ENCODE assay signal across 1 cellular context in the genomic region with DNA sequence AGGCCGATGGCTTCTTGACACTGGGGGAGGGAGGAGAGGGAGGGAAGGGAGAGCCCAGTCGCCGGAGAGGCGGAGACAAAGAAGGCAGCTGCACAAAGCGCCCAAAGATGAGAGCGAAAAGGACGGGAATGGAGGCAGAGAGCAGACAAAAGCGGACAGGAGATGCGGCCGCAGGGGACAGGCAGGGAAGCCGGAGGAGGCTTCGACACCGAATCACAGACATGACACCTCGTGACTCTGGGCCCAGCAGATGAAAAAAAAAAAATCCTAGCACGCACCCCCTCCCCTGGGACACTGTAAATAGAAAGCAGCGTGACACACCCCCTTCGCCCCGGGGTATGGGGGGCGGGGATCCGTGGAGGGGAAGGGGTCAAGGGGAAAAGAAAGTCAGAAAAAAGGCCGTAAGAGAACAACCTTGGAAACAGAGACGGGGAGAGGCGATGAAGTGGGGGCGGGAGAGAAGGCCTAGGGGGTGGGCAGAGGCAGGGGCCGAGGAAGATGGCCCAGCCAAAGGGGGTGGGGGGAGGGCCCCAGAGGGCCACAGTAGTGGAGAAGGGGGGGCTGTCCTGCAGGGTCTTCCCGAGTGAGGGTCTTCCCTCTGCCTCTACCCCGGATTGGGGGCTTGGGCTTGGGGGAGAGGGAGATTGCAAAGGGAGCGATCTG.
TF ChIP-seq lines count a peak whose summit lies in the region.

No MANE protein-coding gene starts in this region.

TF ChIP-seq in GM23338, 12 proteins besides CTCF, POLR2A, EP300 and RAD21:
- TF ChIP-seq, protein P1, sequence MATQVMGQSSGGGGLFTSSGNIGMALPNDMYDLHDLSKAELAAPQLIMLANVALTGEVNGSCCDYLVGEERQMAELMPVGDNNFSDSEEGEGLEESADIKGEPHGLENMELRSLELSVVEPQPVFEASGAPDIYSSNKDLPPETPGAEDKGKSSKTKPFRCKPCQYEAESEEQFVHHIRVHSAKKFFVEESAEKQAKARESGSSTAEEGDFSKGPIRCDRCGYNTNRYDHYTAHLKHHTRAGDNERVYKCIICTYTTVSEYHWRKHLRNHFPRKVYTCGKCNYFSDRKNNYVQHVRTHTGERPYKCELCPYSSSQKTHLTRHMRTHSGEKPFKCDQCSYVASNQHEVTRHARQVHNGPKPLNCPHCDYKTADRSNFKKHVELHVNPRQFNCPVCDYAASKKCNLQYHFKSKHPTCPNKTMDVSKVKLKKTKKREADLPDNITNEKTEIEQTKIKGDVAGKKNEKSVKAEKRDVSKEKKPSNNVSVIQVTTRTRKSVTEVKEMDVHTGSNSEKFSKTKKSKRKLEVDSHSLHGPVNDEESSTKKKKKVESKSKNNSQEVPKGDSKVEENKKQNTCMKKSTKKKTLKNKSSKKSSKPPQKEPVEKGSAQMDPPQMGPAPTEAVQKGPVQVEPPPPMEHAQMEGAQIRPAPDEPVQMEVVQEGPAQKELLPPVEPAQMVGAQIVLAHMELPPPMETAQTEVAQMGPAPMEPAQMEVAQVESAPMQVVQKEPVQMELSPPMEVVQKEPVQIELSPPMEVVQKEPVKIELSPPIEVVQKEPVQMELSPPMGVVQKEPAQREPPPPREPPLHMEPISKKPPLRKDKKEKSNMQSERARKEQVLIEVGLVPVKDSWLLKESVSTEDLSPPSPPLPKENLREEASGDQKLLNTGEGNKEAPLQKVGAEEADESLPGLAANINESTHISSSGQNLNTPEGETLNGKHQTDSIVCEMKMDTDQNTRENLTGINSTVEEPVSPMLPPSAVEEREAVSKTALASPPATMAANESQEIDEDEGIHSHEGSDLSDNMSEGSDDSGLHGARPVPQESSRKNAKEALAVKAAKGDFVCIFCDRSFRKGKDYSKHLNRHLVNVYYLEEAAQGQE (IDR thresholded peaks at IDR 0.05; ENCODE audit: unreplicated experiment): no peak
- TF ChIP-seq EZH2phosphoT487 (IDR thresholded peaks at IDR 0.05; ENCODE audit: unreplicated experiment): no peak
- TF ChIP-seq, protein P2, sequence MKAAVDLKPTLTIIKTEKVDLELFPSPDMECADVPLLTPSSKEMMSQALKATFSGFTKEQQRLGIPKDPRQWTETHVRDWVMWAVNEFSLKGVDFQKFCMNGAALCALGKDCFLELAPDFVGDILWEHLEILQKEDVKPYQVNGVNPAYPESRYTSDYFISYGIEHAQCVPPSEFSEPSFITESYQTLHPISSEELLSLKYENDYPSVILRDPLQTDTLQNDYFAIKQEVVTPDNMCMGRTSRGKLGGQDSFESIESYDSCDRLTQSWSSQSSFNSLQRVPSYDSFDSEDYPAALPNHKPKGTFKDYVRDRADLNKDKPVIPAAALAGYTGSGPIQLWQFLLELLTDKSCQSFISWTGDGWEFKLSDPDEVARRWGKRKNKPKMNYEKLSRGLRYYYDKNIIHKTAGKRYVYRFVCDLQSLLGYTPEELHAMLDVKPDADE (IDR thresholded peaks at IDR 0.05): no peak
- TF ChIP-seq JUNB (IDR thresholded peaks at IDR 0.05; ENCODE audit: unreplicated experiment): no peak
- TF ChIP-seq POLR2AphosphoS5 (IDR thresholded peaks at IDR 0.05; ENCODE audit: low read depth): no peak
- TF ChIP-seq ZNF331 (CRISPR knock-in tag; IDR thresholded peaks at IDR 0.05; ENCODE audit: low read depth): no peak
- TF ChIP-seq, protein P3, sequence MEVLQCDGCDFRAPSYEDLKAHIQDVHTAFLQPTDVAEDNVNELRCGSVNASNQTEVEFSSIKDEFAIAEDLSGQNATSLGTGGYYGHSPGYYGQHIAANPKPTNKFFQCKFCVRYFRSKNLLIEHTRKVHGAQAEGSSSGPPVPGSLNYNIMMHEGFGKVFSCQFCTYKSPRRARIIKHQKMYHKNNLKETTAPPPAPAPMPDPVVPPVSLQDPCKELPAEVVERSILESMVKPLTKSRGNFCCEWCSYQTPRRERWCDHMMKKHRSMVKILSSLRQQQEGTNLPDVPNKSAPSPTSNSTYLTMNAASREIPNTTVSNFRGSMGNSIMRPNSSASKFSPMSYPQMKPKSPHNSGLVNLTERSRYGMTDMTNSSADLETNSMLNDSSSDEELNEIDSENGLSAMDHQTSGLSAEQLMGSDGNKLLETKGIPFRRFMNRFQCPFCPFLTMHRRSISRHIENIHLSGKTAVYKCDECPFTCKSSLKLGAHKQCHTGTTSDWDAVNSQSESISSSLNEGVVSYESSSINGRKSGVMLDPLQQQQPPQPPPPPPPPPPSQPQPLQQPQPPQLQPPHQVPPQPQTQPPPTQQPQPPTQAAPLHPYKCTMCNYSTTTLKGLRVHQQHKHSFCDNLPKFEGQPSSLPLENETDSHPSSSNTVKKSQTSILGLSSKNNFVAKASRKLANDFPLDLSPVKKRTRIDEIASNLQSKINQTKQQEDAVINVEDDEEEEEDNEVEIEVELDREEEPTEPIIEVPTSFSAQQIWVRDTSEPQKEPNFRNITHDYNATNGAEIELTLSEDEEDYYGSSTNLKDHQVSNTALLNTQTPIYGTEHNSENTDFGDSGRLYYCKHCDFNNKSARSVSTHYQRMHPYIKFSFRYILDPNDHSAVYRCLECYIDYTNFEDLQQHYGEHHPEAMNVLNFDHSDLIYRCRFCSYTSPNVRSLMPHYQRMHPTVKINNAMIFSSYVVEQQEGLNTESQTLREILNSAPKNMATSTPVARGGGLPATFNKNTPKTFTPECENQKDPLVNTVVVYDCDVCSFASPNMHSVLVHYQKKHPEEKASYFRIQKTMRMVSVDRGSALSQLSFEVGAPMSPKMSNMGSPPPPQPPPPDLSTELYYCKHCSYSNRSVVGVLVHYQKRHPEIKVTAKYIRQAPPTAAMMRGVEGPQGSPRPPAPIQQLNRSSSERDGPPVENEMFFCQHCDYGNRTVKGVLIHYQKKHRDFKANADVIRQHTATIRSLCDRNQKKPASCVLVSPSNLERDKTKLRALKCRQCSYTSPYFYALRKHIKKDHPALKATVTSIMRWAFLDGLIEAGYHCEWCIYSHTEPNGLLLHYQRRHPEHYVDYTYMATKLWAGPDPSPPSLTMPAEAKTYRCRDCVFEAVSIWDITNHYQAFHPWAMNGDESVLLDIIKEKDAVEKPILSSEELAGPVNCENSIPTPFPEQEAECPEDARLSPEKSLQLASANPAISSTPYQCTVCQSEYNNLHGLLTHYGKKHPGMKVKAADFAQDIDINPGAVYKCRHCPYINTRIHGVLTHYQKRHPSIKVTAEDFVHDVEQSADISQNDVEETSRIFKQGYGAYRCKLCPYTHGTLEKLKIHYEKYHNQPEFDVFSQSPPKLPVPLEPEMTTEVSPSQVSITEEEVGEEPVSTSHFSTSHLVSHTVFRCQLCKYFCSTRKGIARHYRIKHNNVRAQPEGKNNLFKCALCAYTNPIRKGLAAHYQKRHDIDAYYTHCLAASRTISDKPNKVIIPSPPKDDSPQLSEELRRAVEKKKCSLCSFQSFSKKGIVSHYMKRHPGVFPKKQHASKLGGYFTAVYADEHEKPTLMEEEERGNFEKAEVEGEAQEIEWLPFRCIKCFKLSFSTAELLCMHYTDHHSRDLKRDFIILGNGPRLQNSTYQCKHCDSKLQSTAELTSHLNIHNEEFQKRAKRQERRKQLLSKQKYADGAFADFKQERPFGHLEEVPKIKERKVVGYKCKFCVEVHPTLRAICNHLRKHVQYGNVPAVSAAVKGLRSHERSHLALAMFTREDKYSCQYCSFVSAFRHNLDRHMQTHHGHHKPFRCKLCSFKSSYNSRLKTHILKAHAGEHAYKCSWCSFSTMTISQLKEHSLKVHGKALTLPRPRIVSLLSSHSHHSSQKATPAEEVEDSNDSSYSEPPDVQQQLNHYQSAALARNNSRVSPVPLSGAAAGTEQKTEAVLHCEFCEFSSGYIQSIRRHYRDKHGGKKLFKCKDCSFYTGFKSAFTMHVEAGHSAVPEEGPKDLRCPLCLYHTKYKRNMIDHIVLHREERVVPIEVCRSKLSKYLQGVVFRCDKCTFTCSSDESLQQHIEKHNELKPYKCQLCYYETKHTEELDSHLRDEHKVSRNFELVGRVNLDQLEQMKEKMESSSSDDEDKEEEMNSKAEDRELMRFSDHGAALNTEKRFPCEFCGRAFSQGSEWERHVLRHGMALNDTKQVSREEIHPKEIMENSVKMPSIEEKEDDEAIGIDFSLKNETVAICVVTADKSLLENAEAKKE (CRISPR knock-in tag; IDR thresholded peaks at IDR 0.05): no peak
- no peak for TF ChIP-seq NANOG (IDR thresholded peaks at IDR 0.05; ENCODE audit: borderline replicate concordance)
- no peak for TF ChIP-seq ZNF114 (CRISPR knock-in tag; IDR thresholded peaks at IDR 0.05)
- TF ChIP-seq EZH2 (IDR thresholded peaks at IDR 0.05; ENCODE audit: low read depth, unreplicated experiment): no peak
- no peak for TF ChIP-seq CREB1 (CRISPR knock-in tag; IDR thresholded peaks at IDR 0.05; ENCODE audit: low read depth)
- TF ChIP-seq STAT1 (IDR thresholded peaks at IDR 0.05; ENCODE audit: unreplicated experiment): no peak
